Comparison of ENCODE assay signal across 8 cellular contexts in the genomic region with DNA sequence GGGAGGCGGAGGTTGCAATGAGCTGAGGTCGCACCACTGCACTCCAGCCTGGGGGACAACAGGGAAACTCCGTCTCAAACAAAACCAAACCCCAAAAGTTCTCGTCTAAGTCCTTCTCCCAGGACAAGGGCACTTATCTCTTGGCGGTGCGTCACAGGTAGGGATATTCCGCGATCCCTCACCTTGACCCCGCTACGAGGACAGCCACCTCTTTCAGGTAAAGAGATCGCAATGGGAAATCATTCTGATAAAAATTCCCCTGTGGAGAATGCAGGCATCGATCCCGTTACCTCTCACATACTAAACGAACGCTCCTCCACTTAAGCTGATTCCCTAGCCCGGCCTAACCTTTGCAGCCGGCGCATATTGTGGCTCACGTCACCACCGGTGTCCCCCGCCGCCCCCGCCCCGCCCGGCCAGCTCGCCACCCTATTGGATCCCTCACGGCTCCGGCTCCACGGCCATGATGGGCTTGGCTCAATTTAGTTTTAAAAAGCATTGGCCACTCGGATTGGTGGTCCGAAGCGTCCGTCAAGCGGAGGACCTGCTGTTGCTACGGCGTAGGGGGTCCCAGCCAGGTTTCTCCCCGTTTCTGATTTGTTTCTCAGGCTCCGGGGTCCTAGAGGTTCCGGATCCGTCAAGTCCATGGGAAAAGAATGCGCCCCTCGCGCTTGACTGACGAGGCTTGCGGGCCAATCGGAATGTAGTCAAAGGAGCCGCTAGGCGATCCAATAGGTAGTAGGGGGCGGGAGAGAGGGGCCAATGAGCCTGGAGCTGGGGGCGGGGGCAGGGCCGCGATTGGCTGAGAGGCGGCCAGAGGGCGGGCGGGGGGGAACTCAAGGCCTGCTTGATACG. TPM values are rescaled to one million over a fixed set of nuclear protein-coding genes. Genes with fewer than 3 reads are reported as not detected.
A peak's percentile ranks its signal among the peaks of the same experiment; 100 is the strongest.
DNase-seq lines count a peak whose midpoint lies in the region; ATAC-seq and TF ChIP-seq lines count a peak whose summit lies in the region.

No MANE protein-coding gene starts in this region.

- no peaks in the 10 kb centered on the region for H3K9me3 ChIP-seq in SK-N-MC (ENCODE audit: low read depth, low read length)

- peak; percentile 76 for ATAC-seq in HG02610 (IDR thresholded peaks at IDR 0.05; ENCODE audit: unreplicated experiment)

- no peaks in the 10 kb centered on the region for H3K9me3 Mint-ChIP-seq in activated naive CD4-positive, alpha-beta T cell treated with anti-CD3 and anti-CD28 coated beads, Interleukin-2, amount 50 U/mL, for 24 hours

- H3K27ac ChIP-seq in SK-N-MC = peak overlapping the region; percentile 88

- H3K4me3 ChIP-seq in GM06990 (replicated peaks; ENCODE audit: low read depth, low read length) (peak overlapping the region; percentile 91), SK-N-MC (peak overlapping the region; percentile 83)

- no peaks in the 10 kb centered on the region for H3K27me3 ChIP-seq in GM06990 (replicated peaks; ENCODE audit: control insufficient read depth, insufficient read depth, low read length)

- H3K36me3 ChIP-seq in GM06990 (ENCODE audit: control insufficient read depth, insufficient read depth, low read length) (no peaks in the 10 kb centered on the region), SK-N-MC (ENCODE audit: insufficient read depth, low read length) (peaks cover 9% of the 10 kb centered on the region)

- no peak for TF ChIP-seq CTCF in GM06990 (IDR thresholded peaks at IDR 0.05; ENCODE audit: insufficient read depth, low read length, poor library complexity, severe bottlenecking)

- H3K4me3 Mint-ChIP-seq in activated naive CD4-positive, alpha-beta T cell treated with anti-CD3 and anti-CD28 coated beads, Interleukin-2, amount 50 U/mL, for 24 hours = peak overlapping the region; percentile 94

- peak overlapping the region; percentile 83 for H3K9ac ChIP-seq in SK-N-MC (ENCODE audit: insufficient read length)

- H3K4me1 Mint-ChIP-seq in activated naive CD4-positive, alpha-beta T cell treated with anti-CD3 and anti-CD28 coated beads, Interleukin-2, amount 50 U/mL, for 24 hours = peaks cover 28% of the 10 kb centered on the region

- H3K36me3 Mint-ChIP-seq in activated naive CD4-positive, alpha-beta T cell treated with anti-CD3 and anti-CD28 coated beads, Interleukin-2, amount 50 U/mL, for 24 hours = peaks cover 6% of the 10 kb centered on the region

- H3K27me3 Mint-ChIP-seq in activated naive CD4-positive, alpha-beta T cell treated with anti-CD3 and anti-CD28 coated beads, Interleukin-2, amount 50 U/mL, for 24 hours = no peaks in the 10 kb centered on the region

- DNase-seq in GM06990 (ENCODE audit: extremely low read depth, insufficient read length) (peak; percentile 95), NCI-H1092 (lab: John Stamatoyannopoulos, UW) (peak; percentile 100), SK-N-MC (ENCODE audit: low read depth, low spot score) (peak; percentile 98), glomerular endothelial cell (ENCODE audit: extremely low read depth, low read depth, low spot score) (peak; percentile 93), nucleus accumbens (lab: John Stamatoyannopoulos, UW) (peak; percentile 89 to 100 (median 98)), superior temporal gyrus (ENCODE audit: extremely low spot score) (peak; percentile 98)

- peak overlapping the region; percentile 94 for H3K27ac Mint-ChIP-seq in activated naive CD4-positive, alpha-beta T cell treated with anti-CD3 and anti-CD28 coated beads, Interleukin-2, amount 50 U/mL, for 24 hours

RNA-seq across cellular contexts. Expression of gene PPP6R3, which starts 0.4 kb away (rescaled TPM):
- 80.6 and 86.6 TPM in 2 replicates for total RNA-seq in glomerular endothelial cell

Comparison
In these comparisons a context has a peak if more than half of its experiments do, and no peak if none do; other contexts are left out.
1. Peak in every context shown above with its lines: DNase-seq, ATAC-seq, H3K4me3 ChIP-seq and H3K27ac ChIP-seq.